In the genomic region with DNA sequence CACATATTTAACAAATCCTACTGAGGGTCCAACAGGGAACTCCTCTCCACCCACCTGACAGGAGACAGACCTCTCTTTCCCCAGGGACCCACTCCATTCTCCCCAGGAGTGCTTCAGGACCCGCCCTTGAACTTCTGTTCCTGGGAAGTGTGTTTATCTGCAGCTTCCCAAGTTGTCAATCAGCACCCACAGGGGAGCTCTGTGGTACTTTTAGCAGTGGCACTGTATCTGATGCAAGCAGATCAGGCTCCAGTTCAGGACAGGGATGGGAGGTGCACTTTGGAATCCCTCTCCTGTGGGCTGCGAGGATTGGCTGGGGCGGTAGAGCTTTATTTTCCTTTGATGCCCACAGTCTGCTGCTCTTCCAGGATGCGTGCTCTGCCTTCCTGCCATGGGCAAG, we compare ENCODE assay signal across 15 cellular contexts. TPM values are rescaled to one million over a fixed set of nuclear protein-coding genes. Genes with fewer than 3 reads are reported as not detected.
DNase-seq lines count a peak whose midpoint lies in the region; FAIRE-seq and TF ChIP-seq lines count a peak whose summit lies in the region.
"Had no signal": no experiment of that assay in that cellular context is flagged by ENCODE, and none has a peak within 500 bp of the region (broad histone marks: within the 10 kb centered on the region; RNA-seq: fewer than 3 reads in every experiment).

No MANE protein-coding gene starts in this region.

- peaks cover 4% of the 10 kb centered on the region for H3K9me3 Mint-ChIP-seq in astrocyte (ENCODE audit: unreplicated experiment)
- no peaks in the 10 kb centered on the region for H3K9me3 Mint-ChIP-seq in neural crest cell
- H3K9me3 Mint-ChIP-seq: brain; T-helper 2 cell treated with Interferon-gamma antibody and Interleukin-4, amounts not matched to agents 5 μg/mL and 100 μg/mL, for 36 hours had no signal

- H3K27me3 Mint-ChIP-seq in astrocyte (ENCODE audit: low read depth, unreplicated experiment), result no peaks in the 10 kb centered on the region
- no peaks in the 10 kb centered on the region for H3K27me3 Mint-ChIP-seq in neural crest cell (ENCODE audit: low read depth)

- H2AFZ ChIP-seq in Loucy (ENCODE audit: low read length), result no peak overlapping the region
- no peak overlapping the region for H2AFZ ChIP-seq in astrocyte (ENCODE audit: low read depth, low read length)
- H2AFZ ChIP-seq: hepatocyte had no signal

- DNase-seq in NCI-H2171 treated with DMSO at 0.1 percent for 48 hours (lab: John Stamatoyannopoulos, UW) (peak; percentile 50), NCI-H2171 (lab: John Stamatoyannopoulos, UW) (no peak), astrocyte (ENCODE audit: low read depth) (no peak), neural crest cell (ENCODE audit: low read depth, low spot score) (no peak), pons (ENCODE audit: low spot score) (no peak), thyroid gland (no peak), dedifferentiated amniotic fluid mesenchymal stem cell (ENCODE audit: extremely low spot score) (no peak)
- DNase-seq: Kasumi-1; NCI-H2081; stimulated activated CD4-positive, alpha-beta T cell treated with anti-CD3 and anti-CD28 coated beads, Interleukin-4, amount 100 ng/mL, for 1 hour had no signal

- no peaks in the 10 kb centered on the region for H3K36me3 ChIP-seq in Loucy (ENCODE audit: insufficient read depth, low read length)
- peaks cover 11% of the 10 kb centered on the region for H3K36me3 ChIP-seq in astrocyte (ENCODE audit: insufficient read depth, low read length)
- H3K36me3 ChIP-seq in thyroid gland, result no peaks in the 10 kb centered on the region

- H3K9me2 ChIP-seq in Loucy (replicated peaks; ENCODE audit: low read depth, low read length), result no peaks in the 10 kb centered on the region

- TF ChIP-seq CTCF in Loucy (conservative IDR thresholded peaks at IDR 0.05; ENCODE audit: low read length) (no peak), astrocyte (IDR thresholded peaks at IDR 0.05; ENCODE audit: insufficient read depth, low read depth, low read length) (no peak), neural crest cell (conservative IDR thresholded peaks at IDR 0.05) (no peak), thyroid gland (IDR thresholded peaks at IDR 0.05) (no peak)

- peaks cover 29% of the 10 kb centered on the region for H3K79me2 ChIP-seq in Loucy (ENCODE audit: insufficient read depth, low read length)
- peaks cover 72% of the 10 kb centered on the region for H3K79me2 ChIP-seq in astrocyte (ENCODE audit: insufficient read depth, low read length)

- 86 to 98% methylated on average over 4 of the region's 4 CpGs for WGBS in thyroid gland, 2 donors

- peak overlapping the region; percentile 91 for H3K27ac Mint-ChIP-seq in astrocyte (ENCODE audit: unreplicated experiment)
- peak overlapping the region; percentile 80 for H3K27ac Mint-ChIP-seq in neural crest cell (ENCODE audit: unreplicated experiment)

- H3K4me2 ChIP-seq in Loucy (ENCODE audit: low read depth, low read length, poor library complexity, severe bottlenecking) (peak overlapping the region; percentile 67), astrocyte (ENCODE audit: low read length) (peak overlapping the region; percentile 63)
- H3K4me2 ChIP-seq: hepatocyte had no signal

- H3K4me1 ChIP-seq in Loucy (ENCODE audit: insufficient read depth, low read length, poor library complexity, severe bottlenecking), result peaks cover 35% of the 10 kb centered on the region
- peaks cover 46% of the 10 kb centered on the region for H3K4me1 ChIP-seq in astrocyte (ENCODE audit: insufficient read depth, low read length)
- peaks cover 33 to 46% of the 10 kb centered on the region in 2 donors for H3K4me1 ChIP-seq in thyroid gland

- TF ChIP-seq POLR2A in thyroid gland (IDR thresholded peaks at IDR 0.05), result no peak

- no peaks in the 10 kb centered on the region for H3F3A ChIP-seq in Loucy (ENCODE audit: low read depth)

- H3K27ac ChIP-seq in astrocyte (ENCODE audit: low read depth, low read length) (peak overlapping the region; percentile 33), thyroid gland (no peak overlapping the region)
- H3K27ac ChIP-seq: 22Rv1, hepatocyte had no signal

- H3K4me1 Mint-ChIP-seq in astrocyte (ENCODE audit: low read depth, unreplicated experiment) (peaks cover 52% of the 10 kb centered on the region), neural crest cell (peaks cover 44% of the 10 kb centered on the region)

- H3K36me3 Mint-ChIP-seq in astrocyte (ENCODE audit: low read depth, unreplicated experiment) (peaks cover 37% of the 10 kb centered on the region), neural crest cell (ENCODE audit: low read depth) (no peaks in the 10 kb centered on the region)

- no peaks in the 10 kb centered on the region for H4K20me1 ChIP-seq in Loucy (ENCODE audit: insufficient read depth, low read length, poor library complexity, severe bottlenecking)
- peaks cover 55% of the 10 kb centered on the region for H4K20me1 ChIP-seq in astrocyte (ENCODE audit: insufficient read depth, low read length)

- H3K4me3 ChIP-seq in Loucy (ENCODE audit: low read length, poor library complexity, severe bottlenecking) (no peak overlapping the region), astrocyte (ENCODE audit: insufficient read depth, low read depth, low read length) (no peak overlapping the region), thyroid gland (replicated peaks in 1 of 3) (no peak overlapping the region)
- H3K4me3 ChIP-seq: hepatocyte had no signal

- H3K9me3 ChIP-seq in Loucy (ENCODE audit: insufficient read depth, low read depth, low read length), result no peaks in the 10 kb centered on the region
- no peaks in the 10 kb centered on the region for H3K9me3 ChIP-seq in astrocyte (ENCODE audit: insufficient read depth, low read depth, low read length)
- H3K9me3 ChIP-seq in thyroid gland, result no peaks in the 10 kb centered on the region

- H3K27me3 ChIP-seq in Loucy (ENCODE audit: insufficient read depth, low read length, poor library complexity, severe bottlenecking) (no peaks in the 10 kb centered on the region), astrocyte (ENCODE audit: insufficient read depth, low read length) (no peaks in the 10 kb centered on the region), thyroid gland (no peaks in the 10 kb centered on the region)
- H3K27me3 ChIP-seq: hepatocyte had no signal

- FAIRE-seq in astrocyte (lab: Jason Lieb, UNC), result no peak

- H3K4me3 Mint-ChIP-seq in astrocyte (ENCODE audit: unreplicated experiment) (peak overlapping the region; percentile 62), neural crest cell (no peak overlapping the region)
- H3K4me3 Mint-ChIP-seq: brain had no signal

- H3K9ac ChIP-seq in Loucy (ENCODE audit: low read depth, low read length, poor library complexity, severe bottlenecking) (no peak overlapping the region), astrocyte (ENCODE audit: low read length) (peak overlapping the region; percentile 8)

- intact Hi-C loops in thyroid gland (cut with DNase I), result no loop called here

RNA-seq across cellular contexts. Expression of gene GALNT10, which starts 8.7 kb away (rescaled TPM):
- total RNA-seq in astrocyte (96.1 and 118 TPM in 2 replicates), neural crest cell (39.8 and 42.3 TPM in 2 replicates), thyroid gland (10 to 100 TPM; 33.3 to 69.6 (median 58.1) TPM)
